9 cellular contexts compared by ENCODE assay signal in genomic region chr18:52685316-52685715, GRCh38.
"Had no signal": no experiment of that assay in that cellular context is flagged by ENCODE, and none has a peak within 500 bp of the region (broad histone marks: within the 10 kb centered on the region; RNA-seq: fewer than 3 reads in every experiment).

No MANE protein-coding gene starts in this region.

- H3K4me3 ChIP-seq: GM23338, K562 had no signal

- H3K27ac ChIP-seq: HL-60 had no signal

- ATAC-seq: GM23338, K562 had no signal

- H3K9me3 Mint-ChIP-seq: GM23338, H9 had no signal

- H3K27ac Mint-ChIP-seq: GM23338, H9 had no signal

- DNase-seq: H9, HCEC 1CT, IMR-90 had no signal

- FAIRE-seq: H1, H54, HTR-8/SVneo, K562 had no signal

- H3K4me3 Mint-ChIP-seq: GM23338, H9 had no signal
